In genomic region chr12:11059784-11060183, GRCh38 we compare ENCODE assay signal across 27 cellular contexts. TPM values are rescaled to one million over a fixed set of nuclear protein-coding genes. Genes with fewer than 3 reads are reported as not detected.
DNase-seq lines count a peak whose midpoint lies in the region; ATAC-seq and TF ChIP-seq lines count a peak whose summit lies in the region.
"Had no signal": no experiment of that assay in that cellular context is flagged by ENCODE, and none has a peak within 500 bp of the region (broad histone marks: within the 10 kb centered on the region; RNA-seq: fewer than 3 reads in every experiment).

No MANE protein-coding gene starts in this region.

- no peak overlapping the region for H3K27ac Mint-ChIP-seq in activated CD4-positive, alpha-beta T cell treated with anti-CD3 and anti-CD28 coated beads for 36 hours
- H3K27ac Mint-ChIP-seq: CD4-positive, alpha-beta memory T cell had no signal

- no peak for DNase-seq in activated CD4-positive, alpha-beta T cell treated with anti-CD3 and anti-CD28 coated beads for 36 hours
- no peak for DNase-seq in activated CD4-positive, alpha-beta T cell treated with anti-CD3 and anti-CD28 coated beads for 1 hour
- DNase-seq in NCI-H226 (peak; percentile 9), epithelial cell of esophagus (ENCODE audit: low read depth) (peak; percentile 14), RPMI8226 (no peak), medulla oblongata (ENCODE audit: extremely low spot score) (no peak)
- no peak for DNase-seq in stimulated activated naive CD8-positive, alpha-beta T cell treated with anti-CD3 and anti-CD28 coated beads, Interleukin-15, Interleukin-2, amounts not matched to agents 100 U/mL and 50 U/mL, for 24 hours
- DNase-seq: activated gamma-delta T cell; activated T-cell treated with anti-CD3 and anti-CD28 coated beads, Interleukin-2, amount 50 U/mL, for 1 hour; AML-193; body of pancreas; CD4-positive, alpha-beta memory T cell; cerebellar nuclear complex; dorsolateral prefrontal cortex; glutamatergic neuron; kidney; NCI-H1105; NCI-H2029; ovary; Peyer's patch; small intestine had no signal

- no peaks in the 10 kb centered on the region for H3K9me3 Mint-ChIP-seq in activated CD4-positive, alpha-beta T cell treated with anti-CD3 and anti-CD28 coated beads for 36 hours (ENCODE audit: low read depth)

- TF ChIP-seq CTCF in epithelial cell of esophagus (IDR thresholded peaks at IDR 0.05; ENCODE audit: insufficient read depth, low read depth, low read length, missing control alignments) = no peak

- H3K4me3 Mint-ChIP-seq in activated CD4-positive, alpha-beta T cell treated with anti-CD3 and anti-CD28 coated beads for 36 hours = no peak overlapping the region
- H3K4me3 Mint-ChIP-seq: CD4-positive, alpha-beta memory T cell had no signal

- intact Hi-C loops in activated CD4-positive, alpha-beta T cell treated with anti-CD3 and anti-CD28 coated beads for 36 hours (cut with DNase I, micrococcal nuclease) = no loop called here

- H3K4me1 Mint-ChIP-seq in activated CD4-positive, alpha-beta T cell treated with anti-CD3 and anti-CD28 coated beads for 36 hours = peaks cover 16% of the 10 kb centered on the region

- CTCF ChIA-PET in activated CD4-positive, alpha-beta T cell treated with anti-CD3 and anti-CD28 coated beads for 36 hours (lab: Charles Lee) = interaction anchor here (1.0 kb wide), 1 partner anchor 10 kb away, joined by 4 read pairs; no protein-coding TSS in a partner anchor

- POLR2A ChIA-PET in activated CD4-positive, alpha-beta T cell treated with anti-CD3 and anti-CD28 coated beads for 36 hours (lab: Charles Lee) = no interaction called here

- H3K36me3 Mint-ChIP-seq in activated CD4-positive, alpha-beta T cell treated with anti-CD3 and anti-CD28 coated beads for 36 hours (ENCODE audit: low read depth) = peaks cover 15% of the 10 kb centered on the region

- no peaks in the 10 kb centered on the region for H3K27me3 Mint-ChIP-seq in activated CD4-positive, alpha-beta T cell treated with anti-CD3 and anti-CD28 coated beads for 36 hours
- H3K27me3 Mint-ChIP-seq: CD4-positive, alpha-beta memory T cell had no signal

- ATAC-seq in activated CD4-positive, alpha-beta T cell treated with anti-CD3 and anti-CD28 coated beads for 36 hours = peak; percentile 70
- peak; percentile 40 for ATAC-seq in stimulated activated naive CD8-positive, alpha-beta T cell treated with anti-CD3 and anti-CD28 coated beads, Interleukin-15, Interleukin-2, amounts not matched to agents 100 U/mL and 50 U/mL, for 24 hours
- ATAC-seq in HG03457 (IDR thresholded peaks at IDR 0.05; ENCODE audit: unreplicated experiment) = no peak
- ATAC-seq: body of pancreas had no signal

- no peak overlapping the region for H3K4me3 ChIP-seq in epithelial cell of esophagus (ENCODE audit: low read length)
- H3K4me3 ChIP-seq: body of pancreas, dorsolateral prefrontal cortex, lung, ovary, Peyer's patch, SJSA1, tibial nerve had no signal

RNA-seq across cellular contexts. Expression of gene TAS2R46, which starts 2.3 kb away (rescaled TPM):
- under 1 TPM in 1 of 2 experiments, not detected in 1; 0.46 TPM for total RNA-seq in activated CD4-positive, alpha-beta T cell treated with anti-CD3 and anti-CD28 coated beads for 36 hours

RNA-seq across cellular contexts. Expression of gene TAS2R31, which starts 28.6 kb away (rescaled TPM):
- 1 to 10 TPM in 1 of 2 experiments, under 1 TPM in 1; 0.44 to 1.6 TPM for total RNA-seq in activated CD4-positive, alpha-beta T cell treated with anti-CD3 and anti-CD28 coated beads for 36 hours

RNA-seq across cellular contexts. Expression of gene TAS2R43, which starts 32.3 kb away (rescaled TPM):
- total RNA-seq in activated CD4-positive, alpha-beta T cell treated with anti-CD3 and anti-CD28 coated beads for 36 hours = under 1 TPM; 0.64 to 0.81 TPM
- total RNA-seq: A172, renal cortical epithelial cell had no signal

RNA-seq across cellular contexts. Expression of gene TAS2R19, which starts 37.4 kb away (rescaled TPM):
- 1 to 10 TPM; 1.2 to 1.6 TPM for total RNA-seq in activated CD4-positive, alpha-beta T cell treated with anti-CD3 and anti-CD28 coated beads for 36 hours

Comparison
In these comparisons a context has a peak if more than half of its experiments do, and no peak if none do; other contexts are left out.
1. DNase-seq: peak in NCI-H226 (single experiment) and epithelial cell of esophagus (single experiment); none in activated CD4-positive, alpha-beta T cell treated with anti-CD3 and anti-CD28 coated beads for 36 hours (single experiment), activated CD4-positive, alpha-beta T cell treated with anti-CD3 and anti-CD28 coated beads for 1 hour (single experiment), stimulated activated naive CD8-positive, alpha-beta T cell treated with anti-CD3 and anti-CD28 coated beads, Interleukin-15, Interleukin-2, amounts not matched to agents 100 U/mL and 50 U/mL, for 24 hours (single experiment), RPMI8226 (single experiment) and medulla oblongata (single experiment).